9 cellular contexts compared by ENCODE assay signal in the genomic region with DNA sequence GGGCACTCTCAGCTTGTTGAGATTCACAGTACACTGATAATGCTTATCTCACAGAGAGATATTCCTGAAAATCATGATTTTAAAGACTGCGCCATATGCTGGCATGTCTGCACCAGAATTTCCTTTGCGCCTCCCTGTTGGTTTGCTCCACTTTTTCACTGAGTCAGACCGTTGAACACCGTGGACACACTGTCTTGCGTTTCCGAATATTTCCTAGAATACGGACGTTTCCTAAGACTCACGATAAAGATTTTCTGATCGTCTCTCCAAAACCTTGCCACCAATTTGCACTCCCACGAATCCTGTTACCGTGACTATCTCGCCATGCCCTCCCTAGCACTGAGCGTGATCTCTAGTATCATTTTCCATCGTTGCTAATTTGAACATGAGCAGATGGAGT. TPM values are rescaled to one million over a fixed set of nuclear protein-coding genes. Genes with fewer than 3 reads are reported as not detected.
A peak's percentile ranks its signal among the peaks of the same experiment; 100 is the strongest.
DNase-seq lines count a peak whose midpoint lies in the region; ATAC-seq, FAIRE-seq and TF ChIP-seq lines count a peak whose summit lies in the region.
"Had no signal": no experiment of that assay in that cellular context is flagged by ENCODE, and none has a peak within 500 bp of the region (broad histone marks: within the 10 kb centered on the region; RNA-seq: fewer than 3 reads in every experiment).

No MANE protein-coding gene starts in this region.

- H3K4me3 Mint-ChIP-seq in activated CD4-positive, alpha-beta T cell treated with anti-CD3 and anti-CD28 coated beads for 36 hours = peak overlapping the region; percentile 71

- no peaks in the 10 kb centered on the region for H3K9me3 ChIP-seq in HepG2 (ENCODE audit: low read length)

- no peak for TF ChIP-seq RAD21 in HepG2 (CRISPR knock-in tag; IDR thresholded peaks at IDR 0.05)

- no peaks in the 10 kb centered on the region for H4K20me1 ChIP-seq in HepG2 (ENCODE audit: insufficient read depth, low read length)

- peak overlapping the region; percentile 47 for H3K4me3 ChIP-seq in astrocyte of the spinal cord (ENCODE audit: low read depth, low read length)
- H3K4me3 ChIP-seq in HepG2 (replicated peaks in 1 of 3; ENCODE audit: insufficient read depth in 1 of 3, low read depth in 2 of 3, low read length in 3 of 3) = peak overlapping the region in 1 of 3 experiments; percentile 81; a peak in 3 of 6 replicates

- BruUV-seq in HepG2 (replicated peaks; lab: Mats Ljungman, UMichigan) = no TSS peak

- POLR2A ChIA-PET in activated CD4-positive, alpha-beta T cell treated with anti-CD3 and anti-CD28 coated beads for 36 hours (lab: Charles Lee) = no interaction called here
- POLR2A ChIA-PET in HepG2 (lab: Yijun Ruan, JAX) = no interaction called here

- TF ChIP-seq POLR2A in HepG2 (IDR thresholded peaks at IDR 0.05; ENCODE audit: insufficient read depth in 1 of 2, low read depth in 2 of 2, low read length in 2 of 2) = no peak

- FAIRE-seq in HepG2 (lab: Jason Lieb, UNC) = no peak
- FAIRE-seq: A204.1 had no signal

- in situ Hi-C loops in astrocyte of the spinal cord (cut with HindIII; ENCODE audit: low sequenced_read_pairs) (no loop called here), HepG2 (cut with HindIII; ENCODE audit: extremely low pct_ligation_motif_present, low pct_unique_long_range_greater_than_20kb) (loop anchor here (5.0 kb wide), 1 partner anchor 88 kb away; no protein-coding TSS in a partner anchor)

- 43% methylated on average over 15 of the region's 15 CpGs for WGBS in HepG2 (ENCODE audit: low lambda C conversion rate)

- H3K27me3 Mint-ChIP-seq in activated CD4-positive, alpha-beta T cell treated with anti-CD3 and anti-CD28 coated beads for 36 hours = peaks cover 12% of the 10 kb centered on the region

- CTCF ChIA-PET in activated CD4-positive, alpha-beta T cell treated with anti-CD3 and anti-CD28 coated beads for 36 hours (lab: Charles Lee) = no interaction called here
- CTCF ChIA-PET in HepG2 (lab: Yijun Ruan, JAX; ENCODE audit: low intra/inter-chr PET ratio, low total read pairs) = interaction anchor here (1.2 to 2.8 kb wide), 6 partner anchors 8 to 87 kb away, joined by 3 to 34 read pairs (median 10); no protein-coding TSS in a partner anchor

- no peaks in the 10 kb centered on the region; a peak in 2 of 5 replicates for H3K27me3 ChIP-seq in HepG2 (ENCODE audit: control insufficient read depth in 1 of 2, insufficient read depth in 2 of 2, low read length in 2 of 2)

- no peak for ATAC-seq in activated CD4-positive, alpha-beta T cell treated with anti-CD3 and anti-CD28 coated beads for 36 hours
- ATAC-seq in HepG2 (no peak), GM19395 (IDR thresholded peaks at IDR 0.05; ENCODE audit: unreplicated experiment) (no peak)

- no peaks in the 10 kb centered on the region for H3K9me3 Mint-ChIP-seq in activated CD4-positive, alpha-beta T cell treated with anti-CD3 and anti-CD28 coated beads for 36 hours (ENCODE audit: low read depth)

- H3K9ac ChIP-seq in HepG2 (ENCODE audit: insufficient read depth, low read depth, low read length) = no peak overlapping the region

- H3K79me2 ChIP-seq in HepG2 (ENCODE audit: insufficient read depth, low read length) = peaks cover 34% of the 10 kb centered on the region

- no peak overlapping the region for H3K27ac ChIP-seq in HepG2 (ENCODE audit: extremely low read length, insufficient read depth, low read length)

- H3K4me1 ChIP-seq in HepG2 (ENCODE audit: insufficient read depth, low read length) = peaks cover 42% of the 10 kb centered on the region

- DNase-seq in activated CD4-positive, alpha-beta T cell treated with anti-CD3 and anti-CD28 coated beads for 36 hours = no peak
- no peak for DNase-seq in activated CD4-positive, alpha-beta T cell treated with anti-CD3 and anti-CD28 coated beads for 1 hour
- DNase-seq in astrocyte of the spinal cord (ENCODE audit: low read depth, low spot score) (no peak), HepG2 (ENCODE audit: low spot score) (no peak), superior temporal gyrus (ENCODE audit: extremely low spot score) (peak; percentile 52), NCI-H2171 (lab: John Stamatoyannopoulos, UW) (no peak), Kasumi-1 (lab: John Stamatoyannopoulos, UW) (no peak)

- H2AFZ ChIP-seq in HepG2 (ENCODE audit: low read length) = no peak overlapping the region

- TF ChIP-seq CTCF in astrocyte of the spinal cord (IDR thresholded peaks at IDR 0.05; ENCODE audit: low read depth, low read length) = no peak
- TF ChIP-seq CTCF in HepG2 (CRISPR knock-in tag; IDR thresholded peaks at IDR 0.05) = no peak

- H3K4me1 Mint-ChIP-seq in activated CD4-positive, alpha-beta T cell treated with anti-CD3 and anti-CD28 coated beads for 36 hours = peaks cover 4% of the 10 kb centered on the region

- H3K4me2 ChIP-seq in HepG2 (ENCODE audit: low read depth, low read length) = peak overlapping the region; percentile 77

- no peaks in the 10 kb centered on the region for H3K36me3 ChIP-seq in HepG2 (replicated peaks in 1 of 2; ENCODE audit: control insufficient read depth in 1 of 2, insufficient read depth in 2 of 2, low read length in 2 of 2)

- no peaks in the 10 kb centered on the region for H3K36me3 Mint-ChIP-seq in activated CD4-positive, alpha-beta T cell treated with anti-CD3 and anti-CD28 coated beads for 36 hours (ENCODE audit: low read depth)

- intact Hi-C loops in activated CD4-positive, alpha-beta T cell treated with anti-CD3 and anti-CD28 coated beads for 36 hours (cut with DNase I, micrococcal nuclease) = loop anchor here (1.0 to 5.0 kb wide), 5 partner anchors 43 to 162 kb away; partner anchors contain the start of gene MARK1 (in 1 of the 2)
- intact Hi-C loops in HepG2 (cut with micrococcal nuclease; ENCODE audit: unreplicated experiment) = loop anchor here (1.0 to 2.0 kb wide), 4 partner anchors 44 to 87 kb away; partner anchors contain the start of gene MTARC2

- no peak overlapping the region for H3K27ac Mint-ChIP-seq in activated CD4-positive, alpha-beta T cell treated with anti-CD3 and anti-CD28 coated beads for 36 hours

- TF ChIP-seq EP300 in HepG2 (IDR thresholded peaks at IDR 0.05; ENCODE audit: low read depth in 2 of 2, low read length in 2 of 2) = no peak
- no peak for TF ChIP-seq EP300 in HepG2 (CRISPR knock-in tag; IDR thresholded peaks at IDR 0.05; ENCODE audit: borderline replicate concordance)

TF ChIP-seq in HepG2, 621 proteins besides CTCF, POLR2A, EP300 and RAD21 (continues in another document):
- TF ChIP-seq ZNF670 (CRISPR knock-in tag; IDR thresholded peaks at IDR 0.05; ENCODE audit: borderline replicate concordance) = 0 out of 2 replicates have a peak, but pooled peaks have one; percentile 10

RNA-seq across cellular contexts. Expression of gene C1orf115, which starts 0.5 kb away (rescaled TPM):
- total RNA-seq in activated CD4-positive, alpha-beta T cell treated with anti-CD3 and anti-CD28 coated beads for 36 hours = under 1 TPM; 0.63 to 0.78 TPM
- total RNA-seq in HepG2 (2016; rRNA removed; fragmentation: Illumina TruSeq; extraction: Trizol) = 85.9 and 86.7 TPM in 2 replicates
- total RNA-seq in HepG2 (2016; cell fraction: cytosol; rRNA removed; fragmentation: Illumina TruSeq; extraction: Trizol; ENCODE audit: low read depth) = 13.1 and 13.7 TPM in 2 replicates
- 83.6 and 85.7 TPM in 2 replicates for total RNA-seq in HepG2 (2016; cell fraction: insoluble cytoplasmic fraction; rRNA removed; fragmentation: Illumina TruSeq; extraction: Trizol)
- 59.6 and 65.3 TPM in 2 replicates for total RNA-seq in HepG2 (2016; cell fraction: membrane; rRNA removed; fragmentation: Illumina TruSeq; extraction: Trizol)
- 36.7 and 42.7 TPM in 2 replicates for total RNA-seq in HepG2 (2016; cell fraction: nucleus; rRNA removed; fragmentation: Illumina TruSeq; extraction: Trizol)
- 25.2 and 30.9 TPM in 2 replicates for polyA plus RNA-seq in HepG2 (2011; rRNA removed)
- polyA plus RNA-seq in HepG2 (2011; cell fraction: cytosol; rRNA removed) = 27.9 and 36.1 TPM in 2 replicates
- 10.3 and 15.5 TPM in 2 replicates for polyA plus RNA-seq in HepG2 (2011; cell fraction: nucleus; rRNA removed)
- 25.0 and 26.1 TPM in 2 replicates for polyA plus RNA-seq in HepG2 (2012)
- polyA plus RNA-seq in HepG2 (2016; cell fraction: cytosol; fragmentation: Illumina TruSeq; extraction: Trizol; ENCODE audit: low read depth) = 8.3 and 8.7 TPM in 2 replicates
- 89.4 and 93.3 TPM in 2 replicates for polyA plus RNA-seq in HepG2 (2016; cell fraction: insoluble cytoplasmic fraction; fragmentation: Illumina TruSeq; extraction: Trizol; ENCODE audit: low read depth)
- 38.6 and 42.0 TPM in 2 replicates for polyA plus RNA-seq in HepG2 (2016; cell fraction: membrane; fragmentation: Illumina TruSeq; extraction: Trizol; ENCODE audit: low read depth)
- polyA plus RNA-seq in HepG2 (2016; cell fraction: nucleus; fragmentation: Illumina TruSeq; extraction: Trizol; ENCODE audit: insufficient read depth, low read depth) = 58.5 and 59.9 TPM in 2 replicates
- polyA minus RNA-seq in HepG2 (2011; rRNA and poly(A)+ RNA removed; ENCODE audit: low replicate concordance) = 26.7 TPM in 1 of 2 replicates, not detected in the other
- 14.8 and 19.3 TPM in 2 replicates for polyA minus RNA-seq in HepG2 (2011; cell fraction: cytosol; rRNA and poly(A)+ RNA removed)
- 8.0 and 10.9 TPM in 2 replicates for polyA minus RNA-seq in HepG2 (2011; cell fraction: nucleus; rRNA and poly(A)+ RNA removed)

RNA-seq across cellular contexts. Expression of gene MTARC2, which starts 58.4 kb away (rescaled TPM):
- not detected for total RNA-seq in activated CD4-positive, alpha-beta T cell treated with anti-CD3 and anti-CD28 coated beads for 36 hours
- total RNA-seq in HepG2 (2016; rRNA removed; fragmentation: Illumina TruSeq; extraction: Trizol) = 4.7 and 10.1 TPM in 2 replicates
- 3.8 and 5.3 TPM in 2 replicates for total RNA-seq in HepG2 (2016; cell fraction: cytosol; rRNA removed; fragmentation: Illumina TruSeq; extraction: Trizol; ENCODE audit: low read depth)
- total RNA-seq in HepG2 (2016; cell fraction: insoluble cytoplasmic fraction; rRNA removed; fragmentation: Illumina TruSeq; extraction: Trizol) = 5.8 and 12.4 TPM in 2 replicates
- 3.3 and 3.6 TPM in 2 replicates for total RNA-seq in HepG2 (2016; cell fraction: membrane; rRNA removed; fragmentation: Illumina TruSeq; extraction: Trizol)
- 12.5 and 15.1 TPM in 2 replicates for total RNA-seq in HepG2 (2016; cell fraction: nucleus; rRNA removed; fragmentation: Illumina TruSeq; extraction: Trizol)
- polyA plus RNA-seq in HepG2 (2011; rRNA removed) = 8.5 and 13.6 TPM in 2 replicates
- 4.1 and 4.6 TPM in 2 replicates for polyA plus RNA-seq in HepG2 (2011; cell fraction: cytosol; rRNA removed)
- polyA plus RNA-seq in HepG2 (2011; cell fraction: nucleus; rRNA removed) = 31.2 and 40.2 TPM in 2 replicates
- 7.1 and 10.6 TPM in 2 replicates for polyA plus RNA-seq in HepG2 (2012)
- polyA plus RNA-seq in HepG2 (2016; cell fraction: cytosol; fragmentation: Illumina TruSeq; extraction: Trizol; ENCODE audit: low read depth) = 0.75 and 1.5 TPM in 2 replicates
- 5.2 and 6.9 TPM in 2 replicates for polyA plus RNA-seq in HepG2 (2016; cell fraction: insoluble cytoplasmic fraction; fragmentation: Illumina TruSeq; extraction: Trizol; ENCODE audit: low read depth)
- polyA plus RNA-seq in HepG2 (2016; cell fraction: membrane; fragmentation: Illumina TruSeq; extraction: Trizol; ENCODE audit: low read depth) = 1.3 and 2.5 TPM in 2 replicates
- 31.0 and 32.3 TPM in 2 replicates for polyA plus RNA-seq in HepG2 (2016; cell fraction: nucleus; fragmentation: Illumina TruSeq; extraction: Trizol; ENCODE audit: insufficient read depth, low read depth)
- 11.1 and 13.8 TPM in 2 replicates for polyA minus RNA-seq in HepG2 (2011; rRNA and poly(A)+ RNA removed; ENCODE audit: low replicate concordance)
- polyA minus RNA-seq in HepG2 (2011; cell fraction: cytosol; rRNA and poly(A)+ RNA removed) = 4.9 and 5.2 TPM in 2 replicates
- 15.8 and 19.9 TPM in 2 replicates for polyA minus RNA-seq in HepG2 (2011; cell fraction: nucleus; rRNA and poly(A)+ RNA removed)

Comparison
In these comparisons a context has a peak if more than half of its experiments do, and no peak if none do; other contexts are left out.
1. RNA of gene C1orf115, which starts 0.5 kb away (total RNA-seq): 13.1 to 86.7 TPM in HepG2; 0.63 to 0.78 TPM in activated CD4-positive, alpha-beta T cell treated with anti-CD3 and anti-CD28 coated beads for 36 hours; every median in the first group is over 4 times any median in the second.
2. RNA of gene MTARC2, which starts 58.4 kb away (total RNA-seq): 3.3 to 15.1 TPM in HepG2; not detected in activated CD4-positive, alpha-beta T cell treated with anti-CD3 and anti-CD28 coated beads for 36 hours; every median in the first group is over 4 times any median in the second.